In genomic region chr12:132887513-132888341, GRCh38 we compare ENCODE assay signal across 7 cellular contexts.
DNase-seq lines count a peak whose midpoint lies in the region; ATAC-seq and FAIRE-seq lines count a peak whose summit lies in the region.

Gene CHFR (minus strand): TSS chr12:132887605. CDS start chr12:132887328, 277 bp downstream.

- DNase-seq in NCI-H2196 treated with DMSO at 0.1 percent for 48 hours (lab: John Stamatoyannopoulos, UW; ENCODE audit: unreplicated experiment) (peak; percentile 94), cerebellar nuclear complex (lab: John Stamatoyannopoulos, UW) (peak; percentile 71 to 81)
- peak; percentile 90 for DNase-seq in activated CD4-positive, alpha-beta T cell treated with anti-CD3 and anti-CD28 coated beads for 1 hour
- DNase-seq in stimulated activated CD4-positive, alpha-beta T cell treated with anti-CD3 and anti-CD28 coated beads, Interleukin-12 subunit alpha, Interleukin-12 subunit beta, amount 100 ng/mL, for 24 hours (ENCODE audit: low read depth in 2 of 2), result peak; percentile 89 to 92

- peak; percentile 99 for ATAC-seq in GM18520 (IDR thresholded peaks at IDR 0.05; ENCODE audit: unreplicated experiment)
- peak; percentile 97 for ATAC-seq in HG03064 (IDR thresholded peaks at IDR 0.05; ENCODE audit: low read depth, unreplicated experiment)

- peak; percentile 65 for FAIRE-seq in islet of Langerhans (lab: Jason Lieb, UNC)

Comparison
In these comparisons a context has a peak if more than half of its experiments do, and no peak if none do; other contexts are left out.
1. Peak in every context shown above with its lines: DNase-seq and ATAC-seq.